In the genomic region with DNA sequence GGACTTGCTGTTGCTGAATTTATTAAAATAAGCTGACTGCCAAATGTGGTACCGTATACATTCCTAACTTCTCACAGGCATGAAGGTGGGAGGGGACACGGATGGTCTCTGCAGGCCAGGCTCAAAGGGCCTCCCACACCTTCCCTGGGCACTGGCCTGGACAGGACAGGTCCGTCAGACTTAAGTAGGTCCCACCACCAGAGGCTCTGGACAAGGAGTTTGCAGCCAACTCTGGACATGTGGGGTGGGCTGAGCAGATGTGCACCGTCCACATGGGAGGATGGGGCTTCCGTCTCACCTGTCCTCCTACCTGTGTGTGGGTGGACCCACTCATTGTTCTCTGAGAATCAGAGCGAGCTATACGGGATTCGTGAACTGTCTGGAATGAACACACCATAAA, we compare ENCODE assay signal across 25 cellular contexts.
"Had no signal": no experiment of that assay in that cellular context is flagged by ENCODE, and none has a peak within 500 bp of the region (broad histone marks: within the 10 kb centered on the region; RNA-seq: fewer than 3 reads in every experiment).

No MANE protein-coding gene starts in this region.

- H3K4me3 ChIP-seq: adrenal gland, ascending aorta, esophagus squamous epithelium, gastrocnemius medialis, left ventricle myocardium inferior, psoas muscle, right atrium auricular region, tibial artery had no signal

- H3K27ac ChIP-seq: adrenal gland, brain microvascular endothelial cell, esophagus squamous epithelium, left ventricle myocardium inferior, right atrium auricular region, tibial artery had no signal

- H3K9me3 ChIP-seq: adrenal gland, ascending aorta, esophagus squamous epithelium, gastrocnemius medialis, left ventricle myocardium inferior, psoas muscle, right atrium auricular region, tibial artery had no signal

- DNase-seq: activated CD4-positive, alpha-beta T cell treated with anti-CD3 and anti-CD28 coated beads for 1 hour; activated CD4-positive, alpha-beta T cell treated with anti-CD3 and anti-CD28 coated beads, Interleukin-2, amount 50 U/mL, for 4 hours; activated gamma-delta T cell treated with Interleukin-2 at 50 U/mL for 16 hours; brain microvascular endothelial cell; caudate nucleus; effector memory CD4-positive, alpha-beta T cell; esophagus squamous epithelium; gastrocnemius medialis; head of caudate nucleus; hypothalamus; left ventricle myocardium inferior; mammary epithelial cell; midbrain; natural killer cell; psoas muscle; stimulated activated CD4-positive, alpha-beta T cell treated with anti-CD3 and anti-CD28 coated beads, Interleukin-4, amount 100 ng/mL, for 4 hours; T-helper 1 cell; T-helper 9 cell; tibial artery had no signal

- ATAC-seq: natural killer cell had no signal

- H3K9me3 Mint-ChIP-seq: activated naive CD4-positive, alpha-beta T cell treated with anti-CD3 and anti-CD28 coated beads, Interleukin-2, amount 50 U/mL, for 24 hours; activated T-helper 1 cell treated with anti-CD3 and anti-CD28 coated beads, Interleukin-12 subunit alpha, Interleukin-12 subunit beta, Interleukin-2, Interleukin-4 antibody, amounts not matched to agents 30 ng/mL and 10 ng/mL and 1 ng/mL, durations not matched to agents 14 hours and 24 hours and 36 hours; natural killer cell; stimulated activated naive CD8-positive, alpha-beta T cell treated with anti-CD3 and anti-CD28 coated beads, Interleukin-15, Interleukin-2, amounts not matched to agents 100 ng/mL and 50 ng/mL, for 24 hours had no signal

- H3K27me3 ChIP-seq: adrenal gland, ascending aorta, brain microvascular endothelial cell, esophagus squamous epithelium, gastrocnemius medialis, right atrium auricular region, tibial artery had no signal

- H3K4me3 Mint-ChIP-seq: activated naive CD4-positive, alpha-beta T cell treated with anti-CD3 and anti-CD28 coated beads, Interleukin-2, amount 50 U/mL, for 24 hours; activated T-helper 1 cell treated with anti-CD3 and anti-CD28 coated beads, Interleukin-12 subunit alpha, Interleukin-12 subunit beta, Interleukin-2, Interleukin-4 antibody, amounts not matched to agents 30 ng/mL and 10 ng/mL and 1 ng/mL, durations not matched to agents 14 hours and 24 hours and 36 hours; natural killer cell; stimulated activated naive CD8-positive, alpha-beta T cell treated with anti-CD3 and anti-CD28 coated beads, Interleukin-15, Interleukin-2, amounts not matched to agents 100 ng/mL and 50 ng/mL, for 24 hours had no signal

- H3K27me3 Mint-ChIP-seq: activated naive CD4-positive, alpha-beta T cell treated with anti-CD3 and anti-CD28 coated beads, Interleukin-2, amount 50 U/mL, for 24 hours; stimulated activated naive CD8-positive, alpha-beta T cell treated with anti-CD3 and anti-CD28 coated beads, Interleukin-15, Interleukin-2, amounts not matched to agents 100 ng/mL and 50 ng/mL, for 24 hours had no signal

- H3K27ac Mint-ChIP-seq: activated naive CD4-positive, alpha-beta T cell treated with anti-CD3 and anti-CD28 coated beads, Interleukin-2, amount 50 U/mL, for 24 hours; activated T-helper 1 cell treated with anti-CD3 and anti-CD28 coated beads, Interleukin-12 subunit alpha, Interleukin-12 subunit beta, Interleukin-2, Interleukin-4 antibody, amounts not matched to agents 30 ng/mL and 10 ng/mL and 1 ng/mL, durations not matched to agents 14 hours and 24 hours and 36 hours; natural killer cell; stimulated activated naive CD8-positive, alpha-beta T cell treated with anti-CD3 and anti-CD28 coated beads, Interleukin-15, Interleukin-2, amounts not matched to agents 100 ng/mL and 50 ng/mL, for 24 hours had no signal

- H3K4me1 ChIP-seq: psoas muscle had no signal
